In genomic region chr16:85614338-85615013, GRCh38 we compare ENCODE assay signal across 1 cellular context.
A peak's percentile ranks its signal among the peaks of the same experiment; 100 is the strongest.
TF ChIP-seq lines count a peak whose summit lies in the region.

No MANE protein-coding gene starts in this region.

TF ChIP-seq in HepG2, 621 proteins besides CTCF, POLR2A, EP300 and RAD21 (continued from another document):
- peak; percentile 63; the same call in 1 of the 2 replicates for TF ChIP-seq MYC (CRISPR knock-in tag; IDR thresholded peaks at IDR 0.05; ENCODE audit: borderline replicate concordance)
- TF ChIP-seq ZSCAN12 (CRISPR knock-in tag; IDR thresholded peaks at IDR 0.05) = no peak
- TF ChIP-seq ZMYM2 (CRISPR knock-in tag; IDR thresholded peaks at IDR 0.05) = 0 out of 2 replicates have a peak, but pooled peaks have one; percentile 63
- TF ChIP-seq ZNF3 (CRISPR knock-in tag; IDR thresholded peaks at IDR 0.05) = no peak
- TF ChIP-seq, protein P1, sequence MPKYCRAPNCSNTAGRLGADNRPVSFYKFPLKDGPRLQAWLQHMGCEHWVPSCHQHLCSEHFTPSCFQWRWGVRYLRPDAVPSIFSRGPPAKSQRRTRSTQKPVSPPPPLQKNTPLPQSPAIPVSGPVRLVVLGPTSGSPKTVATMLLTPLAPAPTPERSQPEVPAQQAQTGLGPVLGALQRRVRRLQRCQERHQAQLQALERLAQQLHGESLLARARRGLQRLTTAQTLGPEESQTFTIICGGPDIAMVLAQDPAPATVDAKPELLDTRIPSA (CRISPR knock-in tag; IDR thresholded peaks at IDR 0.05; ENCODE audit: borderline replicate concordance) = peak; percentile 66; the same call in 1 of the 2 replicates
- TF ChIP-seq ZNF761 (CRISPR knock-in tag; conservative IDR thresholded peaks at IDR 0.05) = peak; percentile 56; the same call in 1 of the 2 replicates
- no peak for TF ChIP-seq ETV6 (CRISPR knock-in tag; conservative IDR thresholded peaks at IDR 0.05)
- TF ChIP-seq HMGA1 (CRISPR knock-in tag; conservative IDR thresholded peaks at IDR 0.05) = no peak
- TF ChIP-seq ZNF572 (CRISPR knock-in tag; IDR thresholded peaks at IDR 0.05) = 0 out of 2 replicates have a peak, but pooled peaks have one; percentile 74
- no peak for TF ChIP-seq RFX5 (IDR thresholded peaks at IDR 0.05; ENCODE audit: low read depth, low read length)
- TF ChIP-seq FLYWCH1 (CRISPR knock-in tag; IDR thresholded peaks at IDR 0.05) = no peak
- TF ChIP-seq PAF1 (CRISPR knock-in tag; IDR thresholded peaks at IDR 0.05) = no peak
- TF ChIP-seq MBD4 (IDR thresholded peaks at IDR 0.05; ENCODE audit: borderline replicate concordance, low read length) = no peak
- TF ChIP-seq HNRNPUL1 (IDR thresholded peaks at IDR 0.05; ENCODE audit: low read depth, low read length) = no peak
- TF ChIP-seq ZNF577 (CRISPR knock-in tag; IDR thresholded peaks at IDR 0.05; ENCODE audit: borderline replicate concordance, low read depth) = no peak
- TF ChIP-seq NONO (IDR thresholded peaks at IDR 0.05) = no peak
- TF ChIP-seq NONO (CRISPR knock-in tag; conservative IDR thresholded peaks at IDR 0.05) = no peak
- no peak for TF ChIP-seq MLX (CRISPR knock-in tag; IDR thresholded peaks at IDR 0.05)
- peak; percentile 49; the same call in 1 of the 2 replicates for TF ChIP-seq ZNF34 (CRISPR knock-in tag; IDR thresholded peaks at IDR 0.05; ENCODE audit: borderline replicate concordance)
